In the genomic region with DNA sequence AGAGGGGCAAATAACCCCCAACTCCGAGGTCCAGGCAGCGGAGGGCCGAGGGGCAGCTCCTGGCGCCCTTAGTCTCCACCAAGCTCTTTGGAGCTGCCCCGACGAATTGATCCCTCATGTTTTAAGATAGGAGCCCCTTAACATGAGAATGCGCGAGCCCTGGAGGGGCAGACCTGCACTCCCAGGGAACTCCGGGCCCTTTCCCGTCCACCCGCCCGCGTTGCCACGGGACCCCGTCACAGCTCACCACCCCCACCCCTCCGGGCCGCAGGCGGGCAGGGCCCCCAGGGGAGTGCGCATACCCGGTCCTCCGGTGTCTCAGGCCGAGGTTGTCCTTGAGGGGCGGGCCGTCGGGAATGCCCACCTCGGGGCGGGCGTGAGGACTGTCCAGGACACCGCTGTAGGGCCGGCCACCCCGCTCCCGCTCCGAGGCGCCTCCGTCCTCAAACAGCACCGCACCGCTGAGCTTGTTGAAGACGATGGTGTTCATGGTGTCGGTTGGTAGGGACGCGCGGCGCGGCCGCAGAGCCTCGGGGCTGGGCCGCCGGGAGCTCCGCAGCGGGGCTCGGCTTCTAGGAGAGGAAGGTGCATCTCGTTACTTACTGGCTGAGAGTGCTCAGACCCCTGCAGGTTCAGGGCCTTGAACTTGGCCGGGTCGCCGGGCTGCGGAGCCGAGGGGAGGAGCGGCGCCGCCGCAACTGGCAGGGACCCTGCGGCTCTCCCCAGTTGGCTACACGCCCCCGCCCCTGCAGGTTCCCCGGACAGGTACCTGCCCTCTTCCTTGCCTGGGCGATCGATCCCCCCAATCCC, we compare ENCODE assay signal across 8 cellular contexts. TPM values are rescaled to one million over a fixed set of nuclear protein-coding genes. Genes with fewer than 3 reads are reported as not detected.
DNase-seq lines count a peak whose midpoint lies in the region; ATAC-seq, FAIRE-seq and TF ChIP-seq lines count a peak whose summit lies in the region.

No MANE protein-coding gene starts in this region.

- no peaks in the 10 kb centered on the region for H3K9me3 ChIP-seq in ES-I3 (ENCODE audit: control insufficient read depth, insufficient read depth, low read length)
- no peaks in the 10 kb centered on the region for H3K9me3 ChIP-seq in liver (ENCODE audit: control insufficient read depth in 4 of 4, low read length in 3 of 4)

- peak overlapping the region; percentile 75 to 88 for H3K27ac ChIP-seq in liver (ENCODE audit: low read depth in 1 of 2, low read length in 2 of 2)

- TF ChIP-seq RAD21 in liver (IDR thresholded peaks at IDR 0.05) = no peak

- TF ChIP-seq CTCF in chondrocyte (IDR thresholded peaks at IDR 0.05) (no peak), liver (IDR thresholded peaks at IDR 0.05; ENCODE audit: low read depth, low read length, missing input control) (no peak)

- peak in 17 of 34 experiments; percentile 4 to 45 (median 28) for DNase-seq in T-cell
- DNase-seq in chondrocyte (ENCODE audit: low spot score) = peak; percentile 95
- no peak for DNase-seq in NCI-H128 (lab: John Stamatoyannopoulos, UW; ENCODE audit: unreplicated experiment)
- DNase-seq in RCC 7860 (ENCODE audit: low spot score) = no peak

- ATAC-seq in T-cell (replicated peaks in 1 of 4) (peak in 2 of 4 experiments; percentile 14 to 26), GM18909 (IDR thresholded peaks at IDR 0.05; ENCODE audit: poor library complexity, unreplicated experiment) (no peak)
- ATAC-seq in stimulated activated memory B cell treated with anti-CD40 and anti-IgM and Interleukin-4, amounts not matched to agents 10 μg/mL and 1 μg/mL and 100 μg/mL, for 72 hours = no peak

- H3K4me1 ChIP-seq in ES-I3 (ENCODE audit: insufficient read depth, low read length) (no peaks in the 10 kb centered on the region), liver (ENCODE audit: control insufficient read depth in 4 of 4, insufficient read depth in 4 of 4, low read length in 3 of 4) (peaks cover 26 to 51% (median 41%) of the 10 kb centered on the region in 4 donors)

- POLR2A ChIA-PET in T-cell (lab: Charles Lee) = interaction anchor here in 1 of 2 donors (0.6 kb wide), 1 partner anchor 584 kb away, joined by 9 read pairs; no protein-coding TSS in a partner anchor

- H3K27me3 Mint-ChIP-seq in T-cell = peaks cover 44 to 61% of the 10 kb centered on the region in 2 donors
- H3K27me3 Mint-ChIP-seq in chondrocyte (ENCODE audit: low read depth) = peaks cover 2% of the 10 kb centered on the region
- H3K27me3 Mint-ChIP-seq in stimulated activated memory B cell treated with anti-CD40 and anti-IgM and Interleukin-4, amounts not matched to agents 10 μg/mL and 1 μg/mL and 100 μg/mL, for 72 hours = peaks cover 54% of the 10 kb centered on the region

- CTCF ChIA-PET in T-cell (lab: Charles Lee) = interaction anchor here (0.5 to 3.8 kb wide), 11 partner anchors 10 to 1015 kb away, joined by 3 to 23 read pairs (median 4); partner anchors contain the start of gene MPP7 (in 1 of the 2)

- H3K36me3 Mint-ChIP-seq in T-cell = no peaks in the 10 kb centered on the region
- peaks cover 2% of the 10 kb centered on the region for H3K36me3 Mint-ChIP-seq in chondrocyte (ENCODE audit: low read depth)
- H3K36me3 Mint-ChIP-seq in stimulated activated memory B cell treated with anti-CD40 and anti-IgM and Interleukin-4, amounts not matched to agents 10 μg/mL and 1 μg/mL and 100 μg/mL, for 72 hours = no peaks in the 10 kb centered on the region

- peak overlapping the region; percentile 75 to 82 (median 82) for H3K4me3 Mint-ChIP-seq in T-cell
- H3K4me3 Mint-ChIP-seq in chondrocyte (ENCODE audit: unreplicated experiment) = peak overlapping the region; percentile 84
- peak overlapping the region; percentile 75 for H3K4me3 Mint-ChIP-seq in stimulated activated memory B cell treated with anti-CD40 and anti-IgM and Interleukin-4, amounts not matched to agents 10 μg/mL and 1 μg/mL and 100 μg/mL, for 72 hours

- peaks cover 34 to 42% (median 36%) of the 10 kb centered on the region in 3 donors for H3K4me1 Mint-ChIP-seq in T-cell
- peaks cover 30% of the 10 kb centered on the region for H3K4me1 Mint-ChIP-seq in chondrocyte (ENCODE audit: low read depth)
- peaks cover 41% of the 10 kb centered on the region for H3K4me1 Mint-ChIP-seq in stimulated activated memory B cell treated with anti-CD40 and anti-IgM and Interleukin-4, amounts not matched to agents 10 μg/mL and 1 μg/mL and 100 μg/mL, for 72 hours

- 1% methylated on average over 67 of the region's 67 CpGs for WGBS in liver

- H3K4me3 ChIP-seq in liver (ENCODE audit: low read depth in 1 of 3, low read length in 3 of 3) = peak overlapping the region; percentile 57 to 78 (median 76)

- H3K9ac ChIP-seq in ES-I3 (ENCODE audit: low read depth, low read length) = peak overlapping the region; percentile 80
- peak overlapping the region; percentile 56 to 80 for H3K9ac ChIP-seq in liver (ENCODE audit: low read depth in 1 of 2, low read length in 2 of 2)

- no peaks in the 10 kb centered on the region for H3K36me3 ChIP-seq in ES-I3 (ENCODE audit: insufficient read depth, low read length)
- no peaks in the 10 kb centered on the region for H3K36me3 ChIP-seq in liver (ENCODE audit: control insufficient read depth in 4 of 4, insufficient read depth in 3 of 4, low read depth in 1 of 4, low read length in 3 of 4)

- FAIRE-seq in RCC 7860 (lab: Jason Lieb, UNC) = no peak

- H3K9me3 Mint-ChIP-seq in T-cell = no peaks in the 10 kb centered on the region
- no peaks in the 10 kb centered on the region for H3K9me3 Mint-ChIP-seq in chondrocyte (ENCODE audit: low read depth)
- H3K9me3 Mint-ChIP-seq in stimulated activated memory B cell treated with anti-CD40 and anti-IgM and Interleukin-4, amounts not matched to agents 10 μg/mL and 1 μg/mL and 100 μg/mL, for 72 hours = no peaks in the 10 kb centered on the region

- H3K27me3 ChIP-seq in liver (ENCODE audit: control insufficient read depth in 4 of 4, insufficient read depth in 4 of 4, low read length in 3 of 4) = peaks cover 2 to 11% (median 5%) of the 10 kb centered on the region in 4 donors

- H3K27ac Mint-ChIP-seq in T-cell (no peak overlapping the region), chondrocyte (ENCODE audit: unreplicated experiment) (peak overlapping the region; percentile 94)
- peak overlapping the region; percentile 32 for H3K27ac Mint-ChIP-seq in stimulated activated memory B cell treated with anti-CD40 and anti-IgM and Interleukin-4, amounts not matched to agents 10 μg/mL and 1 μg/mL and 100 μg/mL, for 72 hours

TF ChIP-seq in liver, 16 proteins besides CTCF, POLR2A, EP300 and RAD21:
- TF ChIP-seq JUND (IDR thresholded peaks at IDR 0.05) (no peak), GABPA (IDR thresholded peaks at IDR 0.05 in 1 of 2, conservative IDR thresholded peaks at IDR 0.05 in 1 of 2) (no peak), SP1 (IDR thresholded peaks at IDR 0.05) (no peak), NR2F2 (IDR thresholded peaks at IDR 0.05) (no peak), EGR1 (IDR thresholded peaks at IDR 0.05; ENCODE audit: low read depth in 2 of 2) (no peak)
- TF ChIP-seq, protein P1, sequence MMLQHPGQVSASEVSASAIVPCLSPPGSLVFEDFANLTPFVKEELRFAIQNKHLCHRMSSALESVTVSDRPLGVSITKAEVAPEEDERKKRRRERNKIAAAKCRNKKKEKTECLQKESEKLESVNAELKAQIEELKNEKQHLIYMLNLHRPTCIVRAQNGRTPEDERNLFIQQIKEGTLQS (IDR thresholded peaks at IDR 0.05) = no peak

RNA-seq across cellular contexts. Expression of gene MKX, which starts 2.5 kb away (rescaled TPM):
- under 1 TPM in 1 of 5 donors, not detected in 4; 0.16 TPM for total RNA-seq in T-cell
- 19.2 to 28.8 TPM (median 22.1 TPM) in 3 replicates for total RNA-seq in chondrocyte
- total RNA-seq in liver = 1 to 10 TPM in 1 of 2 donors, not detected in 1; 2.0 TPM
- polyA plus RNA-seq in liver = 1 to 10 TPM in 1 of 2 donors, under 1 TPM in 1; 0.57 to 3.0 TPM

Comparison
In these comparisons a context has a peak if more than half of its experiments do, and no peak if none do; other contexts are left out.
1. H3K27ac Mint-ChIP-seq: peak in chondrocyte (single experiment) and stimulated activated memory B cell treated with anti-CD40 and anti-IgM and Interleukin-4, amounts not matched to agents 10 μg/mL and 1 μg/mL and 100 μg/mL, for 72 hours (single experiment); none in T-cell (0 of 2).
2. Peak in every context shown above with its lines, with median percentiles within 50 percentile points of each other: H3K4me3 Mint-ChIP-seq.